In genomic region chr5:317086-317811, GRCh38 we compare ENCODE assay signal across 9 cellular contexts. TPM values are rescaled to one million over a fixed set of nuclear protein-coding genes. Genes with fewer than 3 reads are reported as not detected.
DNase-seq lines count a peak whose midpoint lies in the region; ATAC-seq, FAIRE-seq and TF ChIP-seq lines count a peak whose summit lies in the region.
"Had no signal": no experiment of that assay in that cellular context is flagged by ENCODE, and none has a peak within 500 bp of the region (broad histone marks: within the 10 kb centered on the region; RNA-seq: fewer than 3 reads in every experiment).

No MANE protein-coding gene starts in this region.

- H3K4me1 Mint-ChIP-seq in T-helper 2 cell treated with Interferon-gamma antibody and Interleukin-4, amounts not matched to agents 5 μg/mL and 100 μg/mL, for 36 hours (ENCODE audit: low read depth) = peaks cover 7% of the 10 kb centered on the region
- H3K4me1 Mint-ChIP-seq in nephron = no peaks in the 10 kb centered on the region

- ATAC-seq in HCT116 = peak; percentile 76

- H4K20me1 ChIP-seq in HCT116 (ENCODE audit: insufficient read depth) = no peaks in the 10 kb centered on the region
- no peaks in the 10 kb centered on the region for H4K20me1 ChIP-seq in Loucy (ENCODE audit: insufficient read depth, low read length, poor library complexity, severe bottlenecking)
- H4K20me1 ChIP-seq in endothelial cell of umbilical vein (replicated peaks; ENCODE audit: control insufficient read depth, extremely low read depth, insufficient read depth, low read length) = no peaks in the 10 kb centered on the region

- no peaks in the 10 kb centered on the region for H3K9me3 ChIP-seq in A673 (ENCODE audit: low read depth, low read length, poor library complexity, severe bottlenecking)
- H3K9me3 ChIP-seq in HCT116 (ENCODE audit: control insufficient read depth in 1 of 2, insufficient read depth in 1 of 2, low read depth in 1 of 2, low read length in 2 of 2) = no peaks in the 10 kb centered on the region
- no peaks in the 10 kb centered on the region for H3K9me3 ChIP-seq in Loucy (ENCODE audit: insufficient read depth, low read depth, low read length)
- no peaks in the 10 kb centered on the region for H3K9me3 ChIP-seq in endothelial cell of umbilical vein (replicated peaks; ENCODE audit: control insufficient read depth, insufficient read depth, low read length)

- H3F3A ChIP-seq in Loucy (ENCODE audit: low read depth) = no peaks in the 10 kb centered on the region

- no peaks in the 10 kb centered on the region for H3K9me2 ChIP-seq in HCT116 (ENCODE audit: insufficient read depth)
- H3K9me2 ChIP-seq in Loucy (replicated peaks; ENCODE audit: low read depth, low read length) = no peaks in the 10 kb centered on the region

- POLR2A ChIA-PET in A673 (lab: Charles Lee; ENCODE audit: low non-redundant PET) = interaction anchor here (0.6 kb wide), 1 partner anchor 224 kb away, joined by 3 read pairs; no protein-coding TSS in a partner anchor
- POLR2A ChIA-PET in HCT116 (lab: Charles Lee) = interaction anchor here (0.7 kb wide), 1 partner anchor 46 kb away, joined by 3 read pairs; the partner anchor contains the start of gene PDCD6
- POLR2A ChIA-PET in endothelial cell of umbilical vein (lab: Charles Lee) = no interaction called here

- dilution Hi-C loops in endothelial cell of umbilical vein (cut with MboI; ENCODE audit: extremely low pct_ligation_motif_present, low sequenced_read_pairs) = no loop called here

- FAIRE-seq in endothelial cell of umbilical vein (lab: Jason Lieb, UNC) = peak; percentile 73

- H3K79me2 ChIP-seq in HCT116 (ENCODE audit: insufficient read depth, low read length) (0 out of 2 replicates have a peak, but pooled peaks cover under 1% of the 10 kb centered on the region), Loucy (ENCODE audit: insufficient read depth, low read length) (no peaks in the 10 kb centered on the region), endothelial cell of umbilical vein (ENCODE audit: control insufficient read depth, insufficient read depth, low read length) (peaks cover 2% of the 10 kb centered on the region)

- peak overlapping the region; percentile 34 for H3K4me2 ChIP-seq in HCT116 (ENCODE audit: low read length)
- H3K4me2 ChIP-seq in Loucy (ENCODE audit: low read depth, low read length, poor library complexity, severe bottlenecking) = no peak overlapping the region
- no peak overlapping the region for H3K4me2 ChIP-seq in endothelial cell of umbilical vein (ENCODE audit: insufficient read depth, low read length)

- CTCF ChIA-PET in A673 (lab: Charles Lee) = interaction anchor here (0.9 to 1.1 kb wide), 2 partner anchors 113 to 115 kb away, joined by 3 to 7 read pairs; no protein-coding TSS in a partner anchor
- CTCF ChIA-PET in HCT116 (lab: Charles Lee) = interaction anchor here (0.8 to 3.5 kb wide), 21 partner anchors 9 to 586 kb away, joined by 3 to 42 read pairs (median 4); partner anchors contain the start of genes LRRC14B and PDCD6
- CTCF ChIA-PET in endothelial cell of umbilical vein (lab: Charles Lee) = interaction anchor here (0.6 to 5.6 kb wide), 29 partner anchors 9 to 602 kb away, joined by 3 to 94 read pairs (median 4); partner anchors contain the start of genes CCDC127, EXOC3 and SDHA

- peaks cover 16% of the 10 kb centered on the region for H3K4me1 ChIP-seq in A673 (ENCODE audit: insufficient read depth, low read length, poor library complexity, severe bottlenecking)
- peaks cover 17 to 49% of the 10 kb centered on the region in 2 experiments for H3K4me1 ChIP-seq in HCT116 (ENCODE audit: control insufficient read depth in 1 of 2, insufficient read depth in 2 of 2, low read length in 2 of 2)
- H3K4me1 ChIP-seq in Loucy (ENCODE audit: insufficient read depth, low read length, poor library complexity, severe bottlenecking) = peaks cover 16% of the 10 kb centered on the region
- peaks cover 8% of the 10 kb centered on the region for H3K4me1 ChIP-seq in endothelial cell of umbilical vein (ENCODE audit: control insufficient read depth, extremely low read depth, insufficient read depth, low read length)

- no peaks in the 10 kb centered on the region for H3K9me1 ChIP-seq in endothelial cell of umbilical vein (replicated peaks; ENCODE audit: control insufficient read depth, extremely low read depth, insufficient read depth, low read length)

- H3K27ac ChIP-seq in A673 (ENCODE audit: low read depth, low read length, poor library complexity, severe bottlenecking) = no peak overlapping the region
- H3K27ac ChIP-seq in HCT116 (ENCODE audit: low read depth, low read length) = peak overlapping the region; percentile 39; the same call in 1 of the 2 replicates
- H3K27ac ChIP-seq in endothelial cell of umbilical vein (ENCODE audit: insufficient read depth, low read depth, low read length) = no peak overlapping the region

- peak; percentile 78 for DNase-seq in A673 (ENCODE audit: low spot score)
- DNase-seq in GM12865 (ENCODE audit: low read depth) = peak; percentile 92
- DNase-seq in HCT116 (ENCODE audit: low read depth, low spot score) = peak; percentile 52
- DNase-seq in T-helper 2 cell treated with Interferon-gamma antibody and Interleukin-4, amounts not matched to agents 5 μg/mL and 100 μg/mL, for 36 hours (ENCODE audit: low spot score) = peak; percentile 45
- DNase-seq in endothelial cell of umbilical vein (ENCODE audit: low read depth, low spot score) = peak; percentile 46
- DNase-seq in dedifferentiated amniotic fluid mesenchymal stem cell (ENCODE audit: extremely low spot score) = no peak

- TF ChIP-seq RAD21 in HCT116 (IDR thresholded peaks at IDR 0.05; ENCODE audit: low read depth) = peak; percentile 91

- TF ChIP-seq POLR2A in HCT116 (IDR thresholded peaks at IDR 0.05; ENCODE audit: borderline replicate concordance, extremely low read depth, insufficient read depth, insufficient read length) (no peak), endothelial cell of umbilical vein (IDR thresholded peaks at IDR 0.05; ENCODE audit: low read depth, low read length) (no peak)

- H3K27me3 ChIP-seq in A673 (replicated peaks; ENCODE audit: insufficient read depth, low read depth, low read length, poor library complexity) (peaks cover 29% of the 10 kb centered on the region), HCT116 (ENCODE audit: insufficient read depth, low read length) (no peaks in the 10 kb centered on the region), Loucy (ENCODE audit: insufficient read depth, low read length, poor library complexity, severe bottlenecking) (no peaks in the 10 kb centered on the region), endothelial cell of umbilical vein (ENCODE audit: control insufficient read depth in 2 of 2, insufficient read depth in 2 of 2, low read length in 2 of 2) (peaks cover 2 to 8% of the 10 kb centered on the region in 2 experiments)

- intact Hi-C loops in A673 (cut with micrococcal nuclease; ENCODE audit: unreplicated experiment) = loop anchor here (5.0 kb wide), 1 partner anchor 115 kb away; no protein-coding TSS in a partner anchor
- intact Hi-C loops in HCT116 (cut with micrococcal nuclease) = loop anchor here (1.0 kb wide), 2 partner anchors 114 to 119 kb away; no protein-coding TSS in a partner anchor
- intact Hi-C loops in endothelial cell of umbilical vein (cut with micrococcal nuclease) = loop anchor here (1.0 to 10.0 kb wide), 3 partner anchors 114 to 358 kb away; no protein-coding TSS in a partner anchor

- H3K9ac ChIP-seq in HCT116 (ENCODE audit: low read length) (no peak overlapping the region), Loucy (ENCODE audit: low read depth, low read length, poor library complexity, severe bottlenecking) (no peak overlapping the region), endothelial cell of umbilical vein (replicated peaks; ENCODE audit: extremely low read depth, insufficient read depth, low read length) (no peak overlapping the region)

- no peak overlapping the region for H2AFZ ChIP-seq in HCT116 (ENCODE audit: low read depth, low read length, poor library complexity, severe bottlenecking)
- no peak overlapping the region for H2AFZ ChIP-seq in Loucy (ENCODE audit: low read length)
- H2AFZ ChIP-seq in endothelial cell of umbilical vein (ENCODE audit: low read depth, low read length) = no peak overlapping the region

- peak; percentile 78 for TF ChIP-seq CTCF in A673 (conservative IDR thresholded peaks at IDR 0.05; ENCODE audit: low read depth, low read length)
- peak; percentile 98 for TF ChIP-seq CTCF in GM12865 (IDR thresholded peaks at IDR 0.05; ENCODE audit: insufficient read depth, low read depth, low read length, missing control alignments)
- peak; percentile 77 to 92 (median 91) for TF ChIP-seq CTCF in HCT116 (IDR thresholded peaks at IDR 0.05 in 2 of 3, conservative IDR thresholded peaks at IDR 0.05 in 1 of 3; ENCODE audit: borderline replicate concordance in 1 of 3, insufficient read depth in 1 of 3, low read depth in 2 of 3, low read length in 2 of 3)
- peak; percentile 70 for TF ChIP-seq CTCF in Loucy (conservative IDR thresholded peaks at IDR 0.05; ENCODE audit: low read length)
- TF ChIP-seq CTCF in endothelial cell of umbilical vein (IDR thresholded peaks at IDR 0.05; ENCODE audit: extremely low read depth in 1 of 2, insufficient read depth in 1 of 2, low read depth in 1 of 2, low read length in 2 of 2) = peak; percentile 74 to 90
- TF ChIP-seq CTCF in nephron (IDR thresholded peaks at IDR 0.05; ENCODE audit: unreplicated experiment in 3 of 3) = peak; percentile 60 to 80 (median 64)

- BruUV-seq in A673 (replicated peaks; lab: Mats Ljungman, UMichigan) = no TSS peak
- BruUV-seq in HCT116 (replicated peaks; lab: Mats Ljungman, UMichigan) = no TSS peak
- no TSS peak for BruUV-seq in endothelial cell of umbilical vein (replicated peaks; lab: Mats Ljungman, UMichigan)

- RAD21 ChIA-PET in HCT116 (lab: Charles Lee; ENCODE audit: low non-redundant PET in 1 of 2, low total read pairs in 2 of 2, uncharacterized antibody in 2 of 2, unreplicated experiment in 2 of 2) = interaction anchor here (0.7 to 1.6 kb wide), 8 partner anchors 20 to 130 kb away, joined by 3 to 8 read pairs (median 4); no protein-coding TSS in a partner anchor

- peaks cover 1% of the 10 kb centered on the region for H3K36me3 Mint-ChIP-seq in T-helper 2 cell treated with Interferon-gamma antibody and Interleukin-4, amounts not matched to agents 5 μg/mL and 100 μg/mL, for 36 hours (ENCODE audit: low read depth)
- peaks cover 13% of the 10 kb centered on the region for H3K36me3 Mint-ChIP-seq in nephron (ENCODE audit: low read depth)
- H3K36me3 Mint-ChIP-seq: IgD-negative memory B cell had no signal

- no peak overlapping the region for H3K4me3 Mint-ChIP-seq in T-helper 2 cell treated with Interferon-gamma antibody and Interleukin-4, amounts not matched to agents 5 μg/mL and 100 μg/mL, for 36 hours
- no peak overlapping the region for H3K4me3 Mint-ChIP-seq in nephron
- H3K4me3 Mint-ChIP-seq: IgD-negative memory B cell had no signal

- no peaks in the 10 kb centered on the region for H3K9me3 Mint-ChIP-seq in T-helper 2 cell treated with Interferon-gamma antibody and Interleukin-4, amounts not matched to agents 5 μg/mL and 100 μg/mL, for 36 hours
- no peaks in the 10 kb centered on the region for H3K9me3 Mint-ChIP-seq in nephron
- H3K9me3 Mint-ChIP-seq: IgD-negative memory B cell had no signal

- H3K27ac Mint-ChIP-seq in T-helper 2 cell treated with Interferon-gamma antibody and Interleukin-4, amounts not matched to agents 5 μg/mL and 100 μg/mL, for 36 hours = no peak overlapping the region
- no peak overlapping the region for H3K27ac Mint-ChIP-seq in nephron
- H3K27ac Mint-ChIP-seq: IgD-negative memory B cell had no signal

- H3K27me3 Mint-ChIP-seq in T-helper 2 cell treated with Interferon-gamma antibody and Interleukin-4, amounts not matched to agents 5 μg/mL and 100 μg/mL, for 36 hours (ENCODE audit: low read depth) = peaks cover 5% of the 10 kb centered on the region
- H3K27me3 Mint-ChIP-seq in nephron (ENCODE audit: low read depth) = peaks cover 49% of the 10 kb centered on the region

- H3K4me3 ChIP-seq in A673 (ENCODE audit: low read depth, low read length, poor library complexity, severe bottlenecking) (no peak overlapping the region), GM12865 (ENCODE audit: low read depth, low read length) (no peak overlapping the region), HCT116 (replicated peaks in 1 of 2; ENCODE audit: low read depth in 1 of 2, low read length in 2 of 2) (no peak overlapping the region), Loucy (ENCODE audit: low read length, poor library complexity, severe bottlenecking) (no peak overlapping the region), endothelial cell of umbilical vein (replicated peaks in 1 of 3; ENCODE audit: insufficient read depth in 1 of 3, low read depth in 1 of 3, low read length in 3 of 3) (no peak overlapping the region)

- H3K36me3 ChIP-seq in A673 (ENCODE audit: insufficient read depth, low read length, poor library complexity, severe bottlenecking) (peaks cover 6% of the 10 kb centered on the region), HCT116 (ENCODE audit: control insufficient read depth in 1 of 2, insufficient read depth in 2 of 2, low read length in 2 of 2) (peaks cover 0 to 11% of the 10 kb centered on the region in 2 experiments; a peak in 2 of 4 replicates), Loucy (ENCODE audit: insufficient read depth, low read length) (peaks cover 37% of the 10 kb centered on the region; the same call in 1 of the 2 replicates), endothelial cell of umbilical vein (ENCODE audit: control insufficient read depth in 2 of 2, extremely low read depth in 1 of 2, insufficient read depth in 2 of 2, low read length in 2 of 2) (peaks cover 0 to 14% of the 10 kb centered on the region in 2 experiments)

RNA-seq across cellular contexts. Expression of gene AHRR, which starts 4.3 kb away (rescaled TPM):
- total RNA-seq in A673 (2021) = 2.0 and 2.2 TPM in 2 replicates
- total RNA-seq in HCT116 (2021; ENCODE audit: unreplicated experiment) = 12.7 TPM
- 2.5 and 3.2 TPM in 2 replicates for polyA plus RNA-seq in HCT116 (2012)
- 3.1 and 5.1 TPM in 2 replicates for total RNA-seq in endothelial cell of umbilical vein
- 7.1 and 7.3 TPM in 2 replicates for polyA plus RNA-seq in endothelial cell of umbilical vein
- 4.2 and 6.1 TPM in 2 replicates for polyA plus RNA-seq in endothelial cell of umbilical vein (2011; cell fraction: cytosol; rRNA removed)
- 31.8 and 34.4 TPM in 2 replicates for polyA plus RNA-seq in endothelial cell of umbilical vein (2011; cell fraction: nucleus; rRNA removed)
- polyA plus RNA-seq in endothelial cell of umbilical vein (2012) = 4.8 and 5.4 TPM in 2 replicates
- polyA minus RNA-seq in endothelial cell of umbilical vein = 5.6 and 7.4 TPM in 2 replicates
- polyA minus RNA-seq in endothelial cell of umbilical vein (2011; cell fraction: cytosol; rRNA and poly(A)+ RNA removed) = 7.0 TPM
- polyA minus RNA-seq in endothelial cell of umbilical vein (2011; cell fraction: nucleus; rRNA and poly(A)+ RNA removed) = 10.2 and 12.1 TPM in 2 replicates

RNA-seq across cellular contexts. Expression of gene PDCD6, which starts 45.8 kb away (rescaled TPM):
- total RNA-seq in A673 (2021) (93.6 and 95.5 TPM in 2 replicates), HCT116 (2021; ENCODE audit: unreplicated experiment) (107 TPM), endothelial cell of umbilical vein (79.8 and 83.3 TPM in 2 replicates)
- 149 and 166 TPM in 2 replicates for polyA plus RNA-seq in HCT116 (2012)
- polyA plus RNA-seq in endothelial cell of umbilical vein = 223 and 247 TPM in 2 replicates
- 206 and 215 TPM in 2 replicates for polyA plus RNA-seq in endothelial cell of umbilical vein (2011; cell fraction: cytosol; rRNA removed)
- 155 and 164 TPM in 2 replicates for polyA plus RNA-seq in endothelial cell of umbilical vein (2011; cell fraction: nucleus; rRNA removed)
- 109 and 126 TPM in 2 replicates for polyA plus RNA-seq in endothelial cell of umbilical vein (2012)
- polyA minus RNA-seq in endothelial cell of umbilical vein = 160 and 180 TPM in 2 replicates
- 129 TPM for polyA minus RNA-seq in endothelial cell of umbilical vein (2011; cell fraction: cytosol; rRNA and poly(A)+ RNA removed)
- 47.2 and 48.4 TPM in 2 replicates for polyA minus RNA-seq in endothelial cell of umbilical vein (2011; cell fraction: nucleus; rRNA and poly(A)+ RNA removed)
